ENCODE assay signal across 11 cellular contexts in the genomic region with DNA sequence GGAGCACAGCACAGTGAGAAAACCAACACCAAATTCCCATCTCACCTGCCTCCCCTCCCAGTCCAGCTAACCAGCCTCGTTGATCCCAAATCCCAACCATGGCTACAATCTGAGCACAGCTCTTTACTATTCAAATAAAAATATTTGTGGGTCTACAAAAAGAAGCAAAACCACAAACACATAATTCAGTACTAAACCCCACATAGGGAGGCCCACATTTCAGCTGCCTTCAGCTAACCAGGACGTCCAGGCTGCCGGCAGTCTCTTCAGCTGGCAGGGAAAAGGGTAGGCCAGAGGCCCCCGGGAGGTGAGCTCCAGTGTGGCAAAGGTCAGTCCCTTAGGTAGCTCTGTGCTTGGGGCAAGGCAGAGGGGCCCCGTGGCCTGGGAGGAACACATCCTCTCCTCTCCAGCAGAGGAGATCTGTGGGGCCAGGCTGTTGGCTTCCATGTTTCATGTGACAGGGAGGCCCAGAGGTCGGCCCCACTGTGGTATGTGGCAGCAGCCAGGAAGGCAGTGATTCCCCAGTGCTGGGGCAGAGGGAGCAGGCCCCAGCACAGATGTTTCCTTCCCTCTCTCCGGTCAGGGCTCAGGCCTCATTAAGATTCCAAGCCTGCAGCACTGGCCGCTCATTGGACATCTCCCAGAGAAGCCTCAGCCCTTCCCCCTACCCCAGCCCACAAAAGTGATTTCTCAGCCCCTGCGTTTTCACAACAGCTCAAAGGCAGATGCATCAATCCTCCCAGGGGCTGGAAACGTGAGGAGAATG.
DNase-seq lines count a peak whose midpoint lies in the region; ATAC-seq lines count a peak whose summit lies in the region.
"Had no signal": no experiment of that assay in that cellular context is flagged by ENCODE, and none has a peak within 500 bp of the region (broad histone marks: within the 10 kb centered on the region; RNA-seq: fewer than 3 reads in every experiment).

No MANE protein-coding gene starts in this region.

- DNase-seq in ELF-1 (ENCODE audit: low read depth, low spot score) (peak; percentile 70), UCSD-AML1 (lab: John Stamatoyannopoulos, UW; ENCODE audit: unreplicated experiment) (peak; percentile 65), right cardiac atrium (peak in 2 of 3 donors; percentile 31 to 55), renal cortical epithelial cell (ENCODE audit: low read depth) (peak; percentile 8), NCI-H2171 treated with DMSO at 0.1 percent for 48 hours (lab: John Stamatoyannopoulos, UW) (no peak)
- DNase-seq in activated CD4-positive, alpha-beta memory T cell treated with anti-CD3 and anti-CD28 coated beads, Interleukin-2, amount 10 ng/mL, durations not matched to agents 7 days and 5 days: no peak
- DNase-seq: Kasumi-1, NCI-H526 treated with DMSO at 0.1 percent for 48 hours had no signal

- CTCF ChIA-PET in activated CD4-positive, alpha-beta memory T cell treated with anti-CD3 and anti-CD28 coated beads, Interleukin-2, amount 10 ng/mL, durations not matched to agents 7 days and 5 days (lab: Charles Lee): no interaction called here

- no peak overlapping the region for H3K4me3 Mint-ChIP-seq in activated CD4-positive, alpha-beta memory T cell treated with anti-CD3 and anti-CD28 coated beads, Interleukin-2, amount 10 ng/mL, durations not matched to agents 7 days and 5 days

- H3K9me3 Mint-ChIP-seq in activated CD4-positive, alpha-beta memory T cell treated with anti-CD3 and anti-CD28 coated beads, Interleukin-2, amount 10 ng/mL, durations not matched to agents 7 days and 5 days: no peaks in the 10 kb centered on the region

- no peak overlapping the region for H3K27ac ChIP-seq in right cardiac atrium (ENCODE audit: low read length)
- H3K27ac ChIP-seq: adrenal gland had no signal

- POLR2A ChIA-PET in activated CD4-positive, alpha-beta memory T cell treated with anti-CD3 and anti-CD28 coated beads, Interleukin-2, amount 10 ng/mL, durations not matched to agents 7 days and 5 days (lab: Charles Lee): no interaction called here

- WGBS in right cardiac atrium: 44% methylated on average over 10 of the region's 10 CpGs

- H3K27me3 ChIP-seq in right cardiac atrium (ENCODE audit: control insufficient read depth, insufficient read depth): no peaks in the 10 kb centered on the region
- H3K27me3 ChIP-seq: adrenal gland had no signal

- H3K36me3 Mint-ChIP-seq in activated CD4-positive, alpha-beta memory T cell treated with anti-CD3 and anti-CD28 coated beads, Interleukin-2, amount 10 ng/mL, durations not matched to agents 7 days and 5 days (ENCODE audit: low read depth): no peaks in the 10 kb centered on the region

- ATAC-seq in right cardiac atrium (peak in 1 of 2 donors; percentile 24), HG02885 (IDR thresholded peaks at IDR 0.05; ENCODE audit: poor library complexity, unreplicated experiment) (no peak), GM19455 (IDR thresholded peaks at IDR 0.05; ENCODE audit: unreplicated experiment) (no peak)

- H3K9me3 ChIP-seq in right cardiac atrium (ENCODE audit: control insufficient read depth, low read length): no peaks in the 10 kb centered on the region
- H3K9me3 ChIP-seq: adrenal gland had no signal

- H3K27ac Mint-ChIP-seq in activated CD4-positive, alpha-beta memory T cell treated with anti-CD3 and anti-CD28 coated beads, Interleukin-2, amount 10 ng/mL, durations not matched to agents 7 days and 5 days: no peak overlapping the region

- no peak overlapping the region for H3K4me3 ChIP-seq in right cardiac atrium (ENCODE audit: low read length)
- H3K4me3 ChIP-seq: adrenal gland had no signal

- intact Hi-C loops in right cardiac atrium (cut with DNase I): no loop called here

- no peaks in the 10 kb centered on the region for H3K4me1 Mint-ChIP-seq in activated CD4-positive, alpha-beta memory T cell treated with anti-CD3 and anti-CD28 coated beads, Interleukin-2, amount 10 ng/mL, durations not matched to agents 7 days and 5 days

- peaks cover 1% of the 10 kb centered on the region for H3K4me1 ChIP-seq in right cardiac atrium (ENCODE audit: control insufficient read depth, insufficient read depth, low read length)

- H3K27me3 Mint-ChIP-seq in activated CD4-positive, alpha-beta memory T cell treated with anti-CD3 and anti-CD28 coated beads, Interleukin-2, amount 10 ng/mL, durations not matched to agents 7 days and 5 days: no peaks in the 10 kb centered on the region

Comparison
In these comparisons a context has a peak if more than half of its experiments do, and no peak if none do; other contexts are left out.
1. DNase-seq: peak in ELF-1 (single experiment), UCSD-AML1 (single experiment), right cardiac atrium (2 of 3) and renal cortical epithelial cell (single experiment); none in activated CD4-positive, alpha-beta memory T cell treated with anti-CD3 and anti-CD28 coated beads, Interleukin-2, amount 10 ng/mL, durations not matched to agents 7 days and 5 days (single experiment) and NCI-H2171 treated with DMSO at 0.1 percent for 48 hours (single experiment).